Comparison of ENCODE assay signal across 8 cellular contexts in the genomic region with DNA sequence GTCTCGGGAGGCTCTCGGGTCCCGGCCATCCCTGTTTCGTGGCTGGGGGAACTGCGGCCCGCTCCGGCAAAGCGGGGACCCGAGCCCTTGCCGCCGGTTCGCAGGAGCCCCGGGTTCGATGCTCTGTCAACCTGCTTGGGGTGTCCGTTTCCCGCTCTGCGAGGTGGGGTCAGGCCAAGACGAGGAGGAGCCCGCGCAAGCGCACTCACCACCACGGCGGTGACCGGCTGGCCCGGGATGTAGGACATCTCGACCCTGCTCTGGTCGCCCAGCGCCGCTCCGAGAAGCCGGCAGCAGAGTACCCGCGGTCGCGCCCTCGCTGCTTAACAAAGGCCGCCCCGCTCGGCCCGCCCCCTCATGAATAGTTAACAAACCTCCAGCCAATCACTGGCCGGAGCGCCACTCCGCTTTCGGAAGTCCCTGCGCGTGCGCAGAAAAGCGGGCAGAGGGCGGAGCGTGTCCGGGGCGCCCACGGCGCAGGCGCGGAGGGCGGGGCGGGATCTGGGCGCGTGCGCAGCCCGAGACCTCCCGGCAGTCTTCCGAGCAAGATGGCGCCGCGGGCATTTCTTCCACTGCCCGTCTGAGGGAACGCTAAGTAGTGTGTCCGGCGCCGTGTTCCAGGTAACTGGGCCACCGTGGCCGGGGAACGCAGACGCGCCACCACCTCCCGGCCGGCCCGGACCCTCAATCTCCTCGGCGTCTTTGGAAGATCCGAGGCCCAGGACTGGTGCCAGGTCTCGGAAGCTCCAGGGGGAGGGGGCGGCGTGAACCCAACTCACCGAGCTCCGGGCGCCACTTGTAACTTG. TPM values are rescaled to one million over a fixed set of nuclear protein-coding genes. Genes with fewer than 3 reads are reported as not detected.
DNase-seq lines count a peak whose midpoint lies in the region; ATAC-seq, FAIRE-seq and TF ChIP-seq lines count a peak whose summit lies in the region.

A gene (plus strand): TSS at position 534 of the 806 bp plus-strand sequence. CDS start 335 bp downstream, outside the sequence.
A gene with protein sequence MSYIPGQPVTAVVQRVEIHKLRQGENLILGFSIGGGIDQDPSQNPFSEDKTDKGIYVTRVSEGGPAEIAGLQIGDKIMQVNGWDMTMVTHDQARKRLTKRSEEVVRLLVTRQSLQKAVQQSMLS (minus strand): TSS at position 300 of the 806 bp plus-strand sequence. CDS start 52 bp downstream, at position 248.

- H3K4me3 ChIP-seq in OCI-LY7 (ENCODE audit: low read depth, low read length, poor library complexity, severe bottlenecking), result peak within 1 kb of the TSS; percentile 93
- peak within 1 kb of the TSS; percentile 86 to 90 (median 87) for H3K4me3 ChIP-seq in endothelial cell of umbilical vein (replicated peaks in 1 of 3; ENCODE audit: insufficient read depth in 1 of 3, low read depth in 1 of 3, low read length in 3 of 3)

- peak within 1 kb of the TSS; percentile 22; the same call in 1 of the 2 replicates for H2AFZ ChIP-seq in OCI-LY7 (ENCODE audit: low read length)
- H2AFZ ChIP-seq in endothelial cell of umbilical vein (ENCODE audit: low read depth, low read length), result peak within 1 kb of the TSS; percentile 90

- peak within 1 kb of the TSS; percentile 92 for H3K4me2 ChIP-seq in OCI-LY7 (ENCODE audit: low read length)
- H3K4me2 ChIP-seq in endothelial cell of umbilical vein (ENCODE audit: insufficient read depth, low read length), result peak within 1 kb of the TSS; percentile 94

- CTCF ChIA-PET in OCI-LY7 (lab: Charles Lee; ENCODE audit: unreplicated experiment) (no interaction called here), endothelial cell of umbilical vein (lab: Charles Lee) (interaction anchor here (1.7 to 2.0 kb wide), 2 partner anchors 32 to 620 kb away, joined by 5 to 7 read pairs; a partner anchor contains a TSS)

- H3K9me3 ChIP-seq in OCI-LY7 (ENCODE audit: low read length), result no peaks in the 10 kb centered on the region
- no peaks in the 10 kb centered on the region for H3K9me3 ChIP-seq in endothelial cell of umbilical vein (replicated peaks; ENCODE audit: control insufficient read depth, insufficient read depth, low read length)

- POLR2A ChIA-PET in OCI-LY7 (lab: Charles Lee) (interaction anchor here (0.6 kb wide), 1 partner anchor 12 kb away, joined by 3 read pairs; no protein-coding TSS in a partner anchor), endothelial cell of umbilical vein (lab: Charles Lee) (interaction anchor here (0.8 to 3.1 kb wide), 5 partner anchors 10 to 55 kb away, joined by 3 to 18 read pairs (median 10); a partner anchor contains a TSS)

- H4K20me1 ChIP-seq in OCI-LY7 (ENCODE audit: insufficient read depth, low read length) (peaks cover 6% of the 10 kb centered on the region; the same call in 1 of the 2 replicates), endothelial cell of umbilical vein (replicated peaks; ENCODE audit: control insufficient read depth, extremely low read depth, insufficient read depth, low read length) (peaks cover 3% of the 10 kb centered on the region)

- H3K79me2 ChIP-seq in OCI-LY7 (ENCODE audit: insufficient read depth, low read depth, low read length) (peaks cover 25% of the 10 kb centered on the region), endothelial cell of umbilical vein (ENCODE audit: control insufficient read depth, insufficient read depth, low read length) (peaks cover 47% of the 10 kb centered on the region)

- no peaks in the 10 kb centered on the region for H3K9me2 ChIP-seq in OCI-LY7 (ENCODE audit: insufficient read depth, low read length)

- TF ChIP-seq CTCF in OCI-LY7 (conservative IDR thresholded peaks at IDR 0.05; ENCODE audit: low read length) (no peak), endothelial cell of umbilical vein (IDR thresholded peaks at IDR 0.05; ENCODE audit: extremely low read depth in 1 of 2, insufficient read depth in 1 of 2, low read depth in 1 of 2, low read length in 2 of 2) (no peak)

- ATAC-seq in GM21515 (IDR thresholded peaks at IDR 0.05; ENCODE audit: unreplicated experiment), result peak; percentile 86

- TF ChIP-seq POLR2A in endothelial cell of umbilical vein (IDR thresholded peaks at IDR 0.05; ENCODE audit: low read depth, low read length), result peak; percentile 99

- intact Hi-C loops in OCI-LY7 (cut with micrococcal nuclease; ENCODE audit: unreplicated experiment), result loop anchor here (2.0 kb wide), 1 partner anchor 66 kb away; no protein-coding TSS in a partner anchor
- intact Hi-C loops in endothelial cell of umbilical vein (cut with micrococcal nuclease), result loop anchor here (1.0 to 5.0 kb wide), 3 partner anchors 32 to 66 kb away; a partner anchor contains a TSS

- BruUV-seq in OCI-LY7 (replicated peaks; lab: Mats Ljungman, UMichigan) (no TSS peak), endothelial cell of umbilical vein (replicated peaks; lab: Mats Ljungman, UMichigan) (no TSS peak)

- dilution Hi-C loops in endothelial cell of umbilical vein (cut with MboI; ENCODE audit: extremely low pct_ligation_motif_present, low sequenced_read_pairs), result no loop called here

- H3K4me1 ChIP-seq in OCI-LY7 (ENCODE audit: insufficient read depth, low read length, poor library complexity, severe bottlenecking) (peaks cover 21% of the 10 kb centered on the region), endothelial cell of umbilical vein (ENCODE audit: control insufficient read depth, extremely low read depth, insufficient read depth, low read length) (peaks cover 24% of the 10 kb centered on the region)

- DNase-seq in D341Med (ENCODE audit: low spot score) (peak; percentile 97), HuH-7.5 (ENCODE audit: low spot score) (peak; percentile 94), OCI-LY7 (ENCODE audit: low spot score) (peak; percentile 98), activated T-cell treated with anti-CD3 and anti-CD28 coated beads for 1 hour (ENCODE audit: low read depth) (peak; percentile 100), endothelial cell of umbilical vein (ENCODE audit: low read depth, low spot score) (peak; percentile 100), midbrain (lab: John Stamatoyannopoulos, UW) (peak; percentile 98)
- peak; percentile 98 to 99 for DNase-seq in stimulated activated CD8-positive, alpha-beta memory T cell treated with anti-CD3 and anti-CD28 coated beads, Interleukin-2, amount 100 ng/mL, for 1 hour (ENCODE audit: low read depth in 2 of 2)

- H3K27ac ChIP-seq in OCI-LY7 (ENCODE audit: low read depth, low read length, poor library complexity, severe bottlenecking) (peak within 1 kb of the TSS; percentile 55), endothelial cell of umbilical vein (ENCODE audit: insufficient read depth, low read depth, low read length) (peak within 1 kb of the TSS; percentile 97)

- no peaks in the 10 kb centered on the region for H3K9me1 ChIP-seq in endothelial cell of umbilical vein (replicated peaks; ENCODE audit: control insufficient read depth, extremely low read depth, insufficient read depth, low read length)

- peak; percentile 96 for FAIRE-seq in endothelial cell of umbilical vein (lab: Jason Lieb, UNC)

- no peaks in the 10 kb centered on the region for H3K27me3 ChIP-seq in endothelial cell of umbilical vein (ENCODE audit: control insufficient read depth in 2 of 2, insufficient read depth in 2 of 2, low read length in 2 of 2)

- H3K36me3 ChIP-seq in OCI-LY7 (ENCODE audit: insufficient read depth, low read length), result peaks cover 42% of the 10 kb centered on the region
- peaks cover 5 to 15% of the 10 kb centered on the region in 2 experiments for H3K36me3 ChIP-seq in endothelial cell of umbilical vein (ENCODE audit: control insufficient read depth in 2 of 2, extremely low read depth in 1 of 2, insufficient read depth in 2 of 2, low read length in 2 of 2)

- peak within 1 kb of the TSS; percentile 99 for H3K9ac ChIP-seq in endothelial cell of umbilical vein (replicated peaks; ENCODE audit: extremely low read depth, insufficient read depth, low read length)

TF ChIP-seq in endothelial cell of umbilical vein, 7 proteins besides CTCF, POLR2A, EP300 and RAD21:
- TF ChIP-seq EZH2 (IDR thresholded peaks at IDR 0.05; ENCODE audit: borderline replicate concordance, low read depth, low read length, severe bottlenecking) (no peak), MYC (IDR thresholded peaks at IDR 0.05; ENCODE audit: low read depth, low read length) (no peak), POLR2AphosphoS5 (IDR thresholded peaks at IDR 0.05; ENCODE audit: insufficient read depth, low read depth, low read length) (peak; percentile 99)
TF ChIP-seq in endothelial cell of umbilical vein: peak in this region for 1.

RNA-seq across cellular contexts. Expression of the first gene that starts in this region (rescaled TPM):
- 32.5 and 36.0 TPM in 2 replicates for total RNA-seq in OCI-LY7 (2014; rRNA removed; shearing (Covaris generic))
- total RNA-seq in OCI-LY7 (2022) (53.7 and 54.6 TPM in 2 replicates), endothelial cell of umbilical vein (54.0 and 62.2 TPM in 2 replicates)
- polyA plus RNA-seq in endothelial cell of umbilical vein, result 105 and 148 TPM in 2 replicates
- 58.1 and 73.4 TPM in 2 replicates for polyA plus RNA-seq in endothelial cell of umbilical vein (2011; cell fraction: cytosol; rRNA removed)
- 19.0 and 22.6 TPM in 2 replicates for polyA plus RNA-seq in endothelial cell of umbilical vein (2011; cell fraction: nucleus; rRNA removed)
- polyA plus RNA-seq in endothelial cell of umbilical vein (2012), result 41.7 and 65.4 TPM in 2 replicates
- 18.8 and 21.5 TPM in 2 replicates for polyA minus RNA-seq in endothelial cell of umbilical vein
- 52.3 TPM for polyA minus RNA-seq in endothelial cell of umbilical vein (2011; cell fraction: cytosol; rRNA and poly(A)+ RNA removed)
- 8.3 and 10.8 TPM in 2 replicates for polyA minus RNA-seq in endothelial cell of umbilical vein (2011; cell fraction: nucleus; rRNA and poly(A)+ RNA removed)

RNA-seq across cellular contexts. Expression of the second gene that starts in this region (rescaled TPM):
- 12.4 and 19.8 TPM in 2 replicates for total RNA-seq in OCI-LY7 (2014; rRNA removed; shearing (Covaris generic))
- total RNA-seq in OCI-LY7 (2022), result 24.3 and 24.8 TPM in 2 replicates
- total RNA-seq in endothelial cell of umbilical vein, result 247 and 254 TPM in 2 replicates
- 315 and 359 TPM in 2 replicates for polyA plus RNA-seq in endothelial cell of umbilical vein
- 243 and 274 TPM in 2 replicates for polyA plus RNA-seq in endothelial cell of umbilical vein (2011; cell fraction: cytosol; rRNA removed)
- polyA plus RNA-seq in endothelial cell of umbilical vein (2011; cell fraction: nucleus; rRNA removed), result 115 and 129 TPM in 2 replicates
- 230 and 275 TPM in 2 replicates for polyA plus RNA-seq in endothelial cell of umbilical vein (2012)
- 113 and 128 TPM in 2 replicates for polyA minus RNA-seq in endothelial cell of umbilical vein
- 62.4 TPM for polyA minus RNA-seq in endothelial cell of umbilical vein (2011; cell fraction: cytosol; rRNA and poly(A)+ RNA removed)
- polyA minus RNA-seq in endothelial cell of umbilical vein (2011; cell fraction: nucleus; rRNA and poly(A)+ RNA removed), result 42.9 and 53.8 TPM in 2 replicates

Comparison
In these comparisons a context has a peak if more than half of its experiments do, and no peak if none do; other contexts are left out.
1. Peak in every context shown above with its lines: DNase-seq, ATAC-seq, H3K4me3 ChIP-seq and H3K27ac ChIP-seq.